In genomic region chr2:42010743-42011298, GRCh38 we compare ENCODE assay signal across 1 cellular context.
TF ChIP-seq lines count a peak whose summit lies in the region.

No MANE protein-coding gene starts in this region.

TF ChIP-seq in GM23338, 12 proteins besides CTCF, POLR2A, EP300 and RAD21 (continued from another document):
- TF ChIP-seq ETS1 (IDR thresholded peaks at IDR 0.05) (no peak), ZNF331 (CRISPR knock-in tag; IDR thresholded peaks at IDR 0.05; ENCODE audit: low read depth) (no peak), POLR2AphosphoS5 (IDR thresholded peaks at IDR 0.05; ENCODE audit: low read depth) (no peak), REST (IDR thresholded peaks at IDR 0.05; ENCODE audit: unreplicated experiment) (no peak)
